In the genomic region with DNA sequence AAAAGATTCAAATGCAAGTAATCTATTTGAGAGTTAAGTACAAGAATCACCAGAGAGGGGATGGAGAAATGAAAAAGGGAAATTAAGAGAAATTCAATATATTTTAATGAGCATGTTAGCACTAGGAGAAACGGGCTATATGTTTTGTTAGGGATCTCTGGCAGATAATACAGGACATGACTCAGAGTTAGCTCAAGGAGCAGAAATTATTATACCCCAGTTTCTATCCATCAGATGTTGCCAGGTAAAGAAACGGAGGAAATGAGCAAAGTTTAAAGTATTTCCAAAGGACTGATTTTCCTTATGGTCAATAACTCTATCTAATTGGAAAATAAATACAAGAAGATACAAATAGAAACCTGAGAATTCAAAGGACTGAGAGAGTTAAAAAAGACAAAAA, we compare ENCODE assay signal across 25 cellular contexts.
"Had no signal": no experiment of that assay in that cellular context is flagged by ENCODE, and none has a peak within 500 bp of the region (broad histone marks: within the 10 kb centered on the region; RNA-seq: fewer than 3 reads in every experiment).

No MANE protein-coding gene starts in this region.

- FAIRE-seq: endometrium, islet of Langerhans had no signal

- ATAC-seq: activated CD4-positive, alpha-beta T cell treated with anti-CD3 and anti-CD28 coated beads for 36 hours; gastrocnemius medialis; left cardiac atrium; right cardiac atrium; upper lobe of right lung had no signal

- H3K27me3 ChIP-seq: esophagus muscularis mucosa, gastrocnemius medialis, thyroid gland, upper lobe of right lung had no signal

- DNase-seq: activated B cell treated with CpG ODN at 0.5 μM for 24 hours; activated CD4-positive, alpha-beta T cell treated with anti-CD3 and anti-CD28 coated beads for 36 hours; activated CD4-positive, alpha-beta T cell treated with anti-CD3 and anti-CD28 coated beads, Interleukin-2, amount 50 U/mL, for 4 hours; activated CD8-positive, alpha-beta memory T cell treated with anti-CD3 and anti-CD28 coated beads for 24 hours; activated CD8-positive, alpha-beta memory T cell treated with anti-CD3 and anti-CD28 coated beads, Interleukin-2, amount 50 U/mL, for 4 hours; activated naive CD4-positive, alpha-beta T cell treated with Interleukin-2 at 50 U/mL for 16 hours; activated naive CD8-positive, alpha-beta T cell treated with anti-CD3 and anti-CD28 coated beads for 36 hours; activated T-cell treated with anti-CD3 and anti-CD28 coated beads, Interleukin-2, amount 50 U/mL, for 24 hours; effector CD4-positive, alpha-beta T cell; gastrocnemius medialis; head of caudate nucleus; hypothalamus; left cardiac atrium; nucleus accumbens; right cardiac atrium; stimulated activated CD4-positive, alpha-beta T cell treated with anti-CD3 and anti-CD28 coated beads, Interleukin-12 subunit alpha, Interleukin-12 subunit beta, amount 100 ng/mL, for 4 hours; stimulated activated CD4-positive, alpha-beta T cell treated with anti-CD3 and anti-CD28 coated beads, Interleukin-4, amount 100 ng/mL, for 4 hours; substantia nigra; T1000; thyroid gland; upper lobe of right lung had no signal

- H3K4me3 ChIP-seq: esophagus muscularis mucosa, gastrocnemius medialis, thyroid gland, upper lobe of right lung had no signal

- H3K4me1 ChIP-seq: esophagus muscularis mucosa, gastrocnemius medialis, parathyroid adenoma, thyroid gland, upper lobe of right lung had no signal

- H3K27ac ChIP-seq: esophagus muscularis mucosa, gastrocnemius medialis, parathyroid adenoma, thyroid gland, upper lobe of right lung had no signal
